In the genomic region with DNA sequence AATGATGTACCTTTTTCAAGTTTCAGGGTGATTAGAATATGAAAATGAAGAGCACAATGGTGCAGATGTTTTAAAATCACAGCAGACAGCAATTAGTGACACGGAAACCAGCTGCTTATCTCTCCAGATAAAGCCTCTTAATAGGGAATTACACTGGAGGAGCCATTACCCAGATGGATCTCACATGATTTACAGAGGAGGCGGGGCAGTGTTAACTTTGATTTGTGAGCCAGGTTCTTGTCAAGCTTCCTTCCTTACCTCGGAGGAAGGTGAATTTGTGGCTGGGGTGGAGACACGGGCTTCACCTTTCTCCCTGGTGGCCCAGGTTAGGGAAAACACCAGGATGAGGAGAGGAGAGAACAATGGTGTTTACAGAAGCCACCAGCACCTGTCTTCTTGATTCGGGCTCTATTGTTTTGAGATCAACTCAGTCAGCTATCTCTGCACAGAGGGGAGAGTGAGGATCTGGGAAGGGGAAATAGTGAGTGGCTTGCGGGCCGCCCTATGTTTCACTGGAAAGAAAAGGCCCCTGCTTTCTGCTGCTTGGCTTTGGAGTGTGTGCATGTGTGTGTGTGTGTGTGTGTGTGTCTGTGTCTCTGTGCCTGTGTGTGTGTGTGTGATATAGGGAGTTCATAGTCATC, we compare ENCODE assay signal across 12 cellular contexts.
DNase-seq lines count a peak whose midpoint lies in the region; ATAC-seq, FAIRE-seq and TF ChIP-seq lines count a peak whose summit lies in the region.
"Had no signal": no experiment of that assay in that cellular context is flagged by ENCODE, and none has a peak within 500 bp of the region (broad histone marks: within the 10 kb centered on the region; RNA-seq: fewer than 3 reads in every experiment).

No MANE protein-coding gene starts in this region.

- no peak for ATAC-seq in left cardiac atrium
- no peak for ATAC-seq in GM21723 (IDR thresholded peaks at IDR 0.05; ENCODE audit: unreplicated experiment)
- no peak for ATAC-seq in activated CD4-positive, CD25-positive, alpha-beta regulatory T cell treated with anti-CD3 and anti-CD28 coated beads, Interleukin-2, amount 50 U/mL, for 24 hours
- no peak for ATAC-seq in GM19455 (IDR thresholded peaks at IDR 0.05; ENCODE audit: unreplicated experiment)
- ATAC-seq: naive thymus-derived CD4-positive, alpha-beta T cell had no signal

- no peak overlapping the region for H3K27ac ChIP-seq in left ventricle myocardium inferior (replicated peaks)

- H3K4me3 ChIP-seq in left ventricle myocardium inferior, result peak overlapping the region; percentile 19

- peaks cover 7% of the 10 kb centered on the region for H3K9me3 ChIP-seq in left ventricle myocardium inferior (replicated peaks)

- DNase-seq in left ventricle myocardium inferior (no peak), left cardiac atrium (no peak), NCI-H774 (lab: John Stamatoyannopoulos, UW) (peak; percentile 48)
- no peak for DNase-seq in activated CD4-positive, alpha-beta T cell treated with anti-CD3 and anti-CD28 coated beads, Interleukin-2, amount 50 U/mL, for 4 hours
- DNase-seq: effector CD8-positive, alpha-beta T cell; naive thymus-derived CD4-positive, alpha-beta T cell; NCI-H446 treated with DMSO at 0.1 percent for 48 hours; stimulated activated CD8-positive, alpha-beta memory T cell treated with anti-CD3 and anti-CD28 coated beads, Interleukin-4, amount 100 ng/mL, for 48 hours had no signal

- peaks cover 26% of the 10 kb centered on the region for H3K4me1 ChIP-seq in left ventricle myocardium inferior

- TF ChIP-seq CTCF in left ventricle myocardium inferior (IDR thresholded peaks at IDR 0.05; ENCODE audit: borderline replicate concordance), result no peak

- peak; percentile 82 for FAIRE-seq in islet of Langerhans (lab: Jason Lieb, UNC)

- intact Hi-C loops in left ventricle myocardium inferior (cut with micrococcal nuclease) (no loop called here), left cardiac atrium (cut with DNase I) (no loop called here)

- H3K27me3 ChIP-seq in left ventricle myocardium inferior (ENCODE audit: low read depth), result peaks cover 4% of the 10 kb centered on the region

- no peaks in the 10 kb centered on the region for H3K36me3 ChIP-seq in left ventricle myocardium inferior
